12 cellular contexts compared by ENCODE assay signal in genomic region chr17:74545456-74546230, GRCh38. TPM values are rescaled to one million over a fixed set of nuclear protein-coding genes. Genes with fewer than 3 reads are reported as not detected.
DNase-seq lines count a peak whose midpoint lies in the region; ATAC-seq lines count a peak whose summit lies in the region.
"Had no signal": no experiment of that assay in that cellular context is flagged by ENCODE, and none has a peak within 500 bp of the region (broad histone marks: within the 10 kb centered on the region; RNA-seq: fewer than 3 reads in every experiment).

TSS of gene CD300C (minus strand) at chr17:74546115. CDS start at chr17:74545782, 333 bp downstream.

- H3K4me3 Mint-ChIP-seq in T-helper 1 cell treated with Interleukin-12 subunit alpha and Interleukin-12 subunit beta and Interleukin-4 antibody, amounts not matched to agents 30 μg/mL and 1 μg/mL, for 36 hours, result no peak within 1 kb of the TSS
- no peak within 1 kb of the TSS for H3K4me3 Mint-ChIP-seq in stimulated activated memory B cell treated with anti-CD40 and anti-IgM and Interleukin-4, amounts not matched to agents 10 μg/mL and 1 μg/mL and 100 μg/mL, for 72 hours
- H3K4me3 Mint-ChIP-seq: T-cell had no signal

- H3K36me3 Mint-ChIP-seq in T-helper 1 cell treated with Interleukin-12 subunit alpha and Interleukin-12 subunit beta and Interleukin-4 antibody, amounts not matched to agents 30 μg/mL and 1 μg/mL, for 36 hours (ENCODE audit: low read depth), result no peaks in the 10 kb centered on the region
- H3K36me3 Mint-ChIP-seq in stimulated activated memory B cell treated with anti-CD40 and anti-IgM and Interleukin-4, amounts not matched to agents 10 μg/mL and 1 μg/mL and 100 μg/mL, for 72 hours, result no peaks in the 10 kb centered on the region
- H3K36me3 Mint-ChIP-seq: T-cell had no signal

- DNase-seq in DMS 273 (lab: John Stamatoyannopoulos, UW; ENCODE audit: unreplicated experiment) (peak; percentile 11), DMS 273 treated with DMSO at 0.1 percent for 48 hours (lab: John Stamatoyannopoulos, UW) (no peak), left ventricle myocardium superior (no peak), NCI-H69 (lab: John Stamatoyannopoulos, UW) (no peak)
- DNase-seq: activated naive CD4-positive, alpha-beta T cell; NCI-H2081 had no signal

- no peaks in the 10 kb centered on the region for H3K9me3 Mint-ChIP-seq in T-helper 1 cell treated with Interleukin-12 subunit alpha and Interleukin-12 subunit beta and Interleukin-4 antibody, amounts not matched to agents 30 μg/mL and 1 μg/mL, for 36 hours
- no peaks in the 10 kb centered on the region for H3K9me3 Mint-ChIP-seq in stimulated activated memory B cell treated with anti-CD40 and anti-IgM and Interleukin-4, amounts not matched to agents 10 μg/mL and 1 μg/mL and 100 μg/mL, for 72 hours
- H3K9me3 Mint-ChIP-seq: T-cell had no signal

- no peaks in the 10 kb centered on the region for H3K27me3 Mint-ChIP-seq in T-helper 1 cell treated with Interleukin-12 subunit alpha and Interleukin-12 subunit beta and Interleukin-4 antibody, amounts not matched to agents 30 μg/mL and 1 μg/mL, for 36 hours (ENCODE audit: low read depth)
- H3K27me3 Mint-ChIP-seq in stimulated activated memory B cell treated with anti-CD40 and anti-IgM and Interleukin-4, amounts not matched to agents 10 μg/mL and 1 μg/mL and 100 μg/mL, for 72 hours, result peaks cover 29% of the 10 kb centered on the region

- intact Hi-C loops in left ventricle myocardium superior (cut with micrococcal nuclease), result no loop called here

- peaks cover 20% of the 10 kb centered on the region for H3K4me1 Mint-ChIP-seq in T-helper 1 cell treated with Interleukin-12 subunit alpha and Interleukin-12 subunit beta and Interleukin-4 antibody, amounts not matched to agents 30 μg/mL and 1 μg/mL, for 36 hours (ENCODE audit: low read depth)
- peaks cover 11% of the 10 kb centered on the region for H3K4me1 Mint-ChIP-seq in stimulated activated memory B cell treated with anti-CD40 and anti-IgM and Interleukin-4, amounts not matched to agents 10 μg/mL and 1 μg/mL and 100 μg/mL, for 72 hours

- ATAC-seq in left ventricle myocardium superior (peak; percentile 67), GM18519 (IDR thresholded peaks at IDR 0.05; ENCODE audit: low FRiP score, unreplicated experiment) (no peak), GM21825 (IDR thresholded peaks at IDR 0.05; ENCODE audit: unreplicated experiment) (no peak)
- ATAC-seq in stimulated activated memory B cell treated with anti-CD40 and anti-IgM and Interleukin-4, amounts not matched to agents 10 μg/mL and 1 μg/mL and 100 μg/mL, for 72 hours, result peak; percentile 66
- ATAC-seq: T-cell had no signal

- peak within 1 kb of the TSS; percentile 32 for H3K27ac Mint-ChIP-seq in T-helper 1 cell treated with Interleukin-12 subunit alpha and Interleukin-12 subunit beta and Interleukin-4 antibody, amounts not matched to agents 30 μg/mL and 1 μg/mL, for 36 hours
- peak within 1 kb of the TSS; percentile 11 for H3K27ac Mint-ChIP-seq in stimulated activated memory B cell treated with anti-CD40 and anti-IgM and Interleukin-4, amounts not matched to agents 10 μg/mL and 1 μg/mL and 100 μg/mL, for 72 hours
- H3K27ac Mint-ChIP-seq: T-cell had no signal

RNA-seq across cellular contexts. Expression of gene CD300C, which starts in this region (rescaled TPM):
- 0.82 TPM for total RNA-seq in left ventricle myocardium superior
- total RNA-seq: kidney epithelial cell had no signal

Comparison
In these comparisons a context has a peak if more than half of its experiments do, and no peak if none do; other contexts are left out.
1. Peak in ATAC-seq in left ventricle myocardium superior; RNA of the gene not detected or under 1 TPM.